31 cellular contexts compared by ENCODE assay signal in genomic region chr2:225998653-225999052, GRCh38.
DNase-seq lines count a peak whose midpoint lies in the region; ATAC-seq, FAIRE-seq and TF ChIP-seq lines count a peak whose summit lies in the region.
"Had no signal": no experiment of that assay in that cellular context is flagged by ENCODE, and none has a peak within 500 bp of the region (broad histone marks: within the 10 kb centered on the region; RNA-seq: fewer than 3 reads in every experiment).

No MANE protein-coding gene starts in this region.

- no peaks in the 10 kb centered on the region for H3K36me3 Mint-ChIP-seq in activated T-cell treated with anti-CD3 and anti-CD28 coated beads, Interleukin-2, amount 50 U/mL, for 4 hours (ENCODE audit: insufficient read depth)
- H3K36me3 Mint-ChIP-seq: activated CD8-positive, alpha-beta memory T cell treated with anti-CD3 and anti-CD28 coated beads, Interleukin-2, amount 10 ng/mL, durations not matched to agents 7 days and 5 days; naive B cell; T-cell had no signal

- H2BK12ac ChIP-seq in mesenchymal stem cell (ENCODE audit: low read length in 2 of 2), result peak overlapping the region; percentile 4 to 73

- WGBS in mesenchymal stem cell, result 75% methylated on average over 4 of the region's 4 CpGs

- H3K18ac ChIP-seq in mesenchymal stem cell (ENCODE audit: low read depth in 1 of 2, low read length in 2 of 2), result no peak overlapping the region

- H3K4me3 Mint-ChIP-seq in activated T-cell treated with anti-CD3 and anti-CD28 coated beads, Interleukin-2, amount 50 U/mL, for 4 hours, result no peak overlapping the region
- H3K4me3 Mint-ChIP-seq: activated CD8-positive, alpha-beta memory T cell treated with anti-CD3 and anti-CD28 coated beads, Interleukin-2, amount 10 ng/mL, durations not matched to agents 7 days and 5 days; activated naive CD4-positive, alpha-beta T cell treated with anti-CD3 and anti-CD28 coated beads for 36 hours; activated T-helper 1 cell treated with anti-CD3 and anti-CD28 coated beads, Interleukin-12 subunit alpha, Interleukin-12 subunit beta, Interleukin-2, Interleukin-4 antibody, amounts not matched to agents 30 ng/mL and 10 ng/mL and 1 ng/mL, durations not matched to agents 14 hours and 24 hours and 36 hours; immature natural killer cell; naive B cell; T-cell had no signal

- no peak for FAIRE-seq in urothelium cell line (lab: Jason Lieb, UNC)
- FAIRE-seq: A549 had no signal

- H2BK15ac ChIP-seq in mesenchymal stem cell (ENCODE audit: low read depth, poor library complexity, severe bottlenecking), result no peak overlapping the region

- no peaks in the 10 kb centered on the region for H3K79me1 ChIP-seq in mesenchymal stem cell (replicated peaks; ENCODE audit: low read length, poor library complexity, severe bottlenecking)

- no peaks in the 10 kb centered on the region for H3K27me3 ChIP-seq in mesenchymal stem cell (ENCODE audit: control insufficient read depth in 1 of 2, insufficient read depth in 1 of 2, low read length in 2 of 2)
- H3K27me3 ChIP-seq: colonic mucosa, gastrocnemius medialis, Peyer's patch, suprapubic skin had no signal

- no peak overlapping the region for H4K91ac ChIP-seq in mesenchymal stem cell (ENCODE audit: low read length)

- H2AK5ac ChIP-seq in mesenchymal stem cell (ENCODE audit: low read length, severe bottlenecking), result no peak overlapping the region

- H3K4me2 ChIP-seq in mesenchymal stem cell (ENCODE audit: low read length, poor library complexity, severe bottlenecking), result no peak overlapping the region
- H3K4me2 ChIP-seq: A549 had no signal

- H3K4ac ChIP-seq in mesenchymal stem cell (ENCODE audit: low read depth in 1 of 2, low read length in 2 of 2), result no peak overlapping the region

- H2BK120ac ChIP-seq in mesenchymal stem cell (ENCODE audit: low read depth, low read length), result no peak overlapping the region

- no peak overlapping the region for H3K9ac ChIP-seq in mesenchymal stem cell (ENCODE audit: low read length)

- no peaks in the 10 kb centered on the region for H3K4me1 Mint-ChIP-seq in activated T-cell treated with anti-CD3 and anti-CD28 coated beads, Interleukin-2, amount 50 U/mL, for 4 hours (ENCODE audit: low read depth)
- H3K4me1 Mint-ChIP-seq: activated CD8-positive, alpha-beta memory T cell treated with anti-CD3 and anti-CD28 coated beads, Interleukin-2, amount 10 ng/mL, durations not matched to agents 7 days and 5 days; immature natural killer cell; naive B cell; T-cell had no signal

- no peak overlapping the region for H3K27ac ChIP-seq in mesenchymal stem cell (ENCODE audit: low read length, poor library complexity, severe bottlenecking)
- H3K27ac ChIP-seq: A549, colonic mucosa, gastrocnemius medialis, left ventricle myocardium inferior, Peyer's patch, suprapubic skin had no signal

- ATAC-seq in GM18909 (IDR thresholded peaks at IDR 0.05; ENCODE audit: poor library complexity, unreplicated experiment), result no peak
- ATAC-seq in activated T-cell treated with anti-CD3 and anti-CD28 coated beads, Interleukin-2, amount 50 U/mL, for 4 hours, result no peak
- ATAC-seq: A549; activated CD8-positive, alpha-beta memory T cell treated with anti-CD3 and anti-CD28 coated beads, Interleukin-2, amount 10 ng/mL, durations not matched to agents 7 days and 5 days; gastrocnemius medialis; T-cell had no signal

- H3K9me3 Mint-ChIP-seq in activated T-cell treated with anti-CD3 and anti-CD28 coated beads, Interleukin-2, amount 50 U/mL, for 4 hours, result no peaks in the 10 kb centered on the region
- H3K9me3 Mint-ChIP-seq: activated naive CD4-positive, alpha-beta T cell treated with anti-CD3 and anti-CD28 coated beads for 36 hours; activated T-helper 1 cell treated with anti-CD3 and anti-CD28 coated beads, Interleukin-12 subunit alpha, Interleukin-12 subunit beta, Interleukin-2, Interleukin-4 antibody, amounts not matched to agents 30 ng/mL and 10 ng/mL and 1 ng/mL, durations not matched to agents 14 hours and 24 hours and 36 hours; T-cell had no signal

- in situ Hi-C loops in astrocyte of the spinal cord (cut with HindIII; ENCODE audit: low sequenced_read_pairs), result no loop called here
- in situ Hi-C loops in KBM-7 (cut with MboI; ENCODE audit: low pct_unique_long_range_greater_than_20kb, low sequenced_read_pairs), result no loop called here

- H3K27me3 Mint-ChIP-seq in activated T-cell treated with anti-CD3 and anti-CD28 coated beads, Interleukin-2, amount 50 U/mL, for 4 hours (ENCODE audit: low read depth), result no peaks in the 10 kb centered on the region
- H3K27me3 Mint-ChIP-seq: activated CD8-positive, alpha-beta memory T cell treated with anti-CD3 and anti-CD28 coated beads, Interleukin-2, amount 10 ng/mL, durations not matched to agents 7 days and 5 days; naive B cell; T-cell had no signal

- H3K4me3 ChIP-seq in astrocyte of the spinal cord (ENCODE audit: low read depth, low read length) (no peak overlapping the region), mesenchymal stem cell (ENCODE audit: insufficient read depth in 1 of 2, low read depth in 1 of 2, low read length in 2 of 2) (no peak overlapping the region)
- H3K4me3 ChIP-seq: A549, colonic mucosa, gastrocnemius medialis, left ventricle myocardium inferior, Peyer's patch, suprapubic skin had no signal

- H2BK5ac ChIP-seq in mesenchymal stem cell (ENCODE audit: low read depth, low read length, poor library complexity, severe bottlenecking), result no peak overlapping the region

- H3K14ac ChIP-seq in mesenchymal stem cell (ENCODE audit: low read length in 2 of 2), result no peak overlapping the region

- no peak overlapping the region for H4K8ac ChIP-seq in mesenchymal stem cell (ENCODE audit: low read length)

- DNase-seq in AG08395 (ENCODE audit: low spot score) (peak; percentile 5), H4 (ENCODE audit: low spot score) (peak; percentile 11), astrocyte of the spinal cord (ENCODE audit: low read depth, low spot score) (peak; percentile 13), mesenchymal stem cell (peak; percentile 67), KBM-7 (no peak), urothelium cell line (ENCODE audit: low spot score) (no peak)
- no peak for DNase-seq in activated T-cell treated with anti-CD3 and anti-CD28 coated beads, Interleukin-2, amount 50 U/mL, for 4 hours
- DNase-seq: activated CD4-positive, CD25-positive, alpha-beta regulatory T cell; activated CD8-positive, alpha-beta memory T cell treated with anti-CD3 and anti-CD28 coated beads, Interleukin-2, amount 10 ng/mL, durations not matched to agents 7 days and 5 days; activated naive CD4-positive, alpha-beta T cell treated with anti-CD3 and anti-CD28 coated beads for 36 hours; amniotic stem cell; colonic mucosa; effector memory CD4-positive, alpha-beta T cell; gastrocnemius medialis; GF-D8; hippocampal formation; immature natural killer cell; left ventricle myocardium inferior; naive B cell; NCI-H1092 treated with DMSO at 0.1 percent for 48 hours; NCI-H2029; NCI-H2227 treated with DMSO at 0.1 percent for 48 hours; nucleus accumbens; Peyer's patch; SIG-M5; stimulated activated naive CD4-positive, alpha-beta T cell; T-cell had no signal

- no peaks in the 10 kb centered on the region for H3K9me3 ChIP-seq in mesenchymal stem cell (ENCODE audit: control insufficient read depth, low read length)
- H3K9me3 ChIP-seq: A549, colonic mucosa, gastrocnemius medialis, left ventricle myocardium inferior, Peyer's patch, suprapubic skin had no signal

- peaks cover 1% of the 10 kb centered on the region for H3K4me1 ChIP-seq in mesenchymal stem cell (ENCODE audit: control insufficient read depth, insufficient read depth, low read depth, low read length)
- H3K4me1 ChIP-seq: colonic mucosa, gastrocnemius medialis, Peyer's patch had no signal

- TF ChIP-seq CTCF in astrocyte of the spinal cord (IDR thresholded peaks at IDR 0.05; ENCODE audit: low read depth, low read length), result no peak

- no peak overlapping the region for H2AFZ ChIP-seq in mesenchymal stem cell (ENCODE audit: low read depth, low read length)

- H3K36me3 ChIP-seq in mesenchymal stem cell (ENCODE audit: control insufficient read depth in 1 of 2, insufficient read depth in 2 of 2, low read depth in 1 of 2, low read length in 2 of 2), result no peaks in the 10 kb centered on the region
- H3K36me3 ChIP-seq: colonic mucosa, gastrocnemius medialis, left ventricle myocardium inferior, Peyer's patch, suprapubic skin had no signal

- no peak overlapping the region for H3K23ac ChIP-seq in mesenchymal stem cell (ENCODE audit: low read length in 2 of 2)

Comparison
In these comparisons a context has a peak if more than half of its experiments do, and no peak if none do; other contexts are left out.
1. DNase-seq: peak in AG08395 (single experiment), H4 (single experiment), astrocyte of the spinal cord (single experiment) and mesenchymal stem cell (single experiment); none in KBM-7 (single experiment), urothelium cell line (single experiment) and activated T-cell treated with anti-CD3 and anti-CD28 coated beads, Interleukin-2, amount 50 U/mL, for 4 hours (single experiment).